Comparison of ENCODE assay signal across 19 cellular contexts in genomic region chr2:69489793-69490192, GRCh38. TPM values are rescaled to one million over a fixed set of nuclear protein-coding genes. Genes with fewer than 3 reads are reported as not detected.
A peak's percentile ranks its signal among the peaks of the same experiment; 100 is the strongest.
DNase-seq lines count a peak whose midpoint lies in the region; ATAC-seq and TF ChIP-seq lines count a peak whose summit lies in the region.
"Had no signal": no experiment of that assay in that cellular context is flagged by ENCODE, and none has a peak within 500 bp of the region (broad histone marks: within the 10 kb centered on the region; RNA-seq: fewer than 3 reads in every experiment).

No MANE protein-coding gene starts in this region.

- CTCF ChIA-PET in activated CD4-positive, alpha-beta T cell treated with anti-CD3 and anti-CD28 coated beads for 36 hours (lab: Charles Lee), result no interaction called here

- H3K27me3 Mint-ChIP-seq in activated CD4-positive, alpha-beta T cell treated with anti-CD3 and anti-CD28 coated beads for 36 hours, result no peaks in the 10 kb centered on the region

- no peaks in the 10 kb centered on the region for H3K79me2 ChIP-seq in smooth muscle cell (ENCODE audit: low read depth)

- H3K27ac ChIP-seq in gastroesophageal sphincter, result no peak overlapping the region
- H3K27ac ChIP-seq in smooth muscle cell (ENCODE audit: low read depth), result peak overlapping the region; percentile 3
- H3K27ac ChIP-seq: A549, gastrocnemius medialis, neutrophil had no signal

- TF ChIP-seq EP300 in gastroesophageal sphincter (IDR thresholded peaks at IDR 0.05), result no peak

- peaks cover 47% of the 10 kb centered on the region for H3K36me3 Mint-ChIP-seq in activated CD4-positive, alpha-beta T cell treated with anti-CD3 and anti-CD28 coated beads for 36 hours (ENCODE audit: low read depth)

- H3K4me1 ChIP-seq in gastroesophageal sphincter, result peaks cover 0 to 8% (median 0%) of the 10 kb centered on the region in 3 donors
- no peaks in the 10 kb centered on the region for H3K4me1 ChIP-seq in smooth muscle cell (ENCODE audit: low read depth)
- H3K4me1 ChIP-seq: gastrocnemius medialis had no signal

- no peak for TF ChIP-seq POLR2A in gastroesophageal sphincter (IDR thresholded peaks at IDR 0.05)

- H3K27ac Mint-ChIP-seq in activated CD4-positive, alpha-beta T cell treated with anti-CD3 and anti-CD28 coated beads for 36 hours, result peak overlapping the region; percentile 17

- H3K9me3 Mint-ChIP-seq in activated CD4-positive, alpha-beta T cell treated with anti-CD3 and anti-CD28 coated beads for 36 hours (ENCODE audit: low read depth), result no peaks in the 10 kb centered on the region

- intact Hi-C loops in activated CD4-positive, alpha-beta T cell treated with anti-CD3 and anti-CD28 coated beads for 36 hours (cut with DNase I, micrococcal nuclease), result no loop called here

- H3F3A ChIP-seq in smooth muscle cell (ENCODE audit: low read depth), result no peaks in the 10 kb centered on the region

- POLR2A ChIA-PET in activated CD4-positive, alpha-beta T cell treated with anti-CD3 and anti-CD28 coated beads for 36 hours (lab: Charles Lee), result interaction anchor here (0.6 kb wide), 1 partner anchor 15 kb away, joined by 3 read pairs; no protein-coding TSS in a partner anchor

- no peak for DNase-seq in activated CD4-positive, alpha-beta T cell treated with anti-CD3 and anti-CD28 coated beads for 36 hours
- no peak for DNase-seq in activated CD4-positive, alpha-beta T cell treated with anti-CD3 and anti-CD28 coated beads for 4 hours
- DNase-seq in NOMO-1 treated with dmso at 0.1 percent for 144 hours (lab: John Stamatoyannopoulos, UW; ENCODE audit: unreplicated experiment), result peak; percentile 55
- no peak for DNase-seq in smooth muscle cell (lab: John Stamatoyannopoulos, UW; ENCODE audit: unreplicated experiment)
- no peak for DNase-seq in HuH-7.5 (ENCODE audit: low spot score)
- DNase-seq in NCI-H2081 treated with DMSO at 0.1 percent for 48 hours (lab: John Stamatoyannopoulos, UW), result no peak
- no peak for DNase-seq in inferior parietal cortex (ENCODE audit: extremely low spot score)
- DNase-seq: activated T-cell treated with anti-CD3 and anti-CD28 coated beads for 4 hours, anterior cingulate cortex, COR-L47, gastrocnemius medialis, mesendoderm, NCI-H2029 treated with DMSO at 0.1 percent for 48 hours, NCI-H69, trophoblast cell had no signal

- ATAC-seq in activated CD4-positive, alpha-beta T cell treated with anti-CD3 and anti-CD28 coated beads for 36 hours, result no peak
- peak; percentile 43 for ATAC-seq in gastroesophageal sphincter
- ATAC-seq: A549, gastrocnemius medialis, Panc1 had no signal

- H3K36me3 ChIP-seq in gastroesophageal sphincter, result peaks cover 0 to 52% of the 10 kb centered on the region in 2 donors
- peaks cover 3% of the 10 kb centered on the region for H3K36me3 ChIP-seq in smooth muscle cell (ENCODE audit: low read depth)

- TF ChIP-seq CTCF in gastroesophageal sphincter (IDR thresholded peaks at IDR 0.05), result no peak
- no peak for TF ChIP-seq CTCF in smooth muscle cell (IDR thresholded peaks at IDR 0.05; ENCODE audit: borderline replicate concordance, insufficient read depth, poor library complexity, severe bottlenecking)

- H3K9me3 ChIP-seq in gastroesophageal sphincter, result no peaks in the 10 kb centered on the region
- no peaks in the 10 kb centered on the region for H3K9me3 ChIP-seq in smooth muscle cell (replicated peaks; ENCODE audit: low read depth)
- H3K9me3 ChIP-seq: A549, gastrocnemius medialis, neutrophil had no signal

- no peaks in the 10 kb centered on the region for H4K20me1 ChIP-seq in smooth muscle cell (ENCODE audit: low read depth)

- H3K4me3 ChIP-seq in gastroesophageal sphincter, result no peak overlapping the region
- H3K4me3 ChIP-seq in smooth muscle cell, result no peak overlapping the region
- H3K4me3 ChIP-seq: A549, gastrocnemius medialis had no signal

- H3K4me2 ChIP-seq in smooth muscle cell, result no peak overlapping the region
- H3K4me2 ChIP-seq: A549 had no signal

- no peak overlapping the region for H3K4me3 Mint-ChIP-seq in activated CD4-positive, alpha-beta T cell treated with anti-CD3 and anti-CD28 coated beads for 36 hours

- H3K4me1 Mint-ChIP-seq in activated CD4-positive, alpha-beta T cell treated with anti-CD3 and anti-CD28 coated beads for 36 hours, result peaks cover 32% of the 10 kb centered on the region

- no peak overlapping the region for H3K9ac ChIP-seq in smooth muscle cell (ENCODE audit: low read depth)

- no peaks in the 10 kb centered on the region for H3K27me3 ChIP-seq in gastroesophageal sphincter
- H3K27me3 ChIP-seq in smooth muscle cell (ENCODE audit: low read depth), result no peaks in the 10 kb centered on the region
- H3K27me3 ChIP-seq: gastrocnemius medialis, neutrophil had no signal

- 69 to 75% methylated on average over 6 of the region's 6 CpGs for WGBS in gastroesophageal sphincter (ENCODE audit: low coverage in 1 of 2), 2 donors
- 64% methylated on average over 6 of the region's 6 CpGs for WGBS in smooth muscle cell (ENCODE audit: low lambda C conversion rate)

- H2AFZ ChIP-seq in smooth muscle cell (ENCODE audit: low read depth), result no peak overlapping the region

RNA-seq across cellular contexts. Expression of gene NFU1, which starts 52.6 kb away (rescaled TPM):
- 10 to 100 TPM; 30.0 to 34.3 TPM for total RNA-seq in activated CD4-positive, alpha-beta T cell treated with anti-CD3 and anti-CD28 coated beads for 36 hours
- total RNA-seq in gastroesophageal sphincter (10 to 100 TPM; 58.9 to 77.2 (median 62.2) TPM), smooth muscle cell (40.2 and 43.0 TPM in 2 replicates)
- polyA plus RNA-seq in smooth muscle cell, result 62.0 and 67.7 TPM in 2 replicates
